1 cellular context compared by ENCODE assay signal in genomic region chr5:139651502-139651862, GRCh38.
TF ChIP-seq lines count a peak whose summit lies in the region.

No MANE protein-coding gene starts in this region.

TF ChIP-seq in K562, 482 proteins besides CTCF, POLR2A, EP300 and RAD21 (continued from another document):
- TF ChIP-seq AFF4 (CRISPR knock-in tag; IDR thresholded peaks at IDR 0.05) (peak; percentile 46; the same call in 1 of the 2 replicates), SMARCA5 (IDR thresholded peaks at IDR 0.05) (peak; percentile 22; the same call in 1 of the 2 replicates), USF1 (CRISPR knock-in tag; IDR thresholded peaks at IDR 0.05) (peak; percentile 2; the same call in 1 of the 2 replicates), ZEB2 (IDR thresholded peaks at IDR 0.05) (no peak), CTCFL (IDR thresholded peaks at IDR 0.05; ENCODE audit: borderline replicate concordance, insufficient read depth, low read depth, low read length, poor library complexity, severe bottlenecking) (no peak), CREB1 (IDR thresholded peaks at IDR 0.05) (no peak), CREB1 (CRISPR knock-in tag; IDR thresholded peaks at IDR 0.05) (0 out of 2 replicates have a peak, but pooled peaks have one; percentile 29), PRDM10 (IDR thresholded peaks at IDR 0.05; ENCODE audit: partially characterized antibody) (peak; percentile 61), TFAP4 (CRISPR knock-in tag; IDR thresholded peaks at IDR 0.05; ENCODE audit: borderline replicate concordance) (0 out of 2 replicates have a peak, but pooled peaks have one; percentile 22)
